Comparison of ENCODE assay signal across 25 cellular contexts in genomic region chr1:60251426-60251825, GRCh38.
"Had no signal": no experiment of that assay in that cellular context is flagged by ENCODE, and none has a peak within 500 bp of the region (broad histone marks: within the 10 kb centered on the region; RNA-seq: fewer than 3 reads in every experiment).

No MANE protein-coding gene starts in this region.

- H3K9me3 ChIP-seq: ovary, psoas muscle, right lobe of liver, sigmoid colon, suprapubic skin, testis, tibial artery, transverse colon, upper lobe of right lung, uterus had no signal

- DNase-seq: natural killer cell; occipital lobe; ovary; posterior cingulate gyrus; psoas muscle; right cardiac atrium; right lobe of liver; sigmoid colon; small intestine; stimulated activated CD4-positive, alpha-beta T cell treated with anti-CD3 and anti-CD28 coated beads, Interleukin-15, amount 100 ng/mL, for 24 hours; stimulated activated CD4-positive, alpha-beta T cell treated with anti-CD3 and anti-CD28 coated beads, Interleukin-2, amount 100 ng/mL, for 24 hours; stimulated activated CD4-positive, alpha-beta T cell treated with anti-CD3 and anti-CD28 coated beads, Interleukin-2, amount 100 ng/mL, for 48 hours; stimulated activated CD4-positive, alpha-beta T cell treated with anti-CD3 and anti-CD28 coated beads, Interleukin-4, amount 100 ng/mL, for 24 hours; stimulated activated naive B cell treated with anti-CD40 and anti-IgM and Interleukin-4, amounts not matched to agents 10 μg/mL and 1 μg/mL and 100 μg/mL, for 72 hours; stimulated activated naive CD4-positive, alpha-beta T cell treated with Interleukin-2 at 50 U/mL for 16 hours; stimulated activated naive CD8-positive, alpha-beta T cell treated with anti-CD3 and anti-CD28 coated beads, Interleukin-15, amount 100 ng/mL, for 72 hours; substantia nigra; testis; tibial artery; transverse colon; upper lobe of right lung; uterus had no signal

- H3K36me3 ChIP-seq: neural progenitor cell, ovary, right lobe of liver, sigmoid colon, suprapubic skin, tibial artery, transverse colon, upper lobe of right lung, uterus had no signal

- H3K4me3 ChIP-seq: neural progenitor cell, ovary, psoas muscle, right lobe of liver, sigmoid colon, suprapubic skin, testis, tibial artery, transverse colon, upper lobe of right lung, uterus had no signal

- H3K4me2 ChIP-seq: neural progenitor cell had no signal

- H3K27ac ChIP-seq: neural progenitor cell, ovary, parathyroid adenoma, psoas muscle, right lobe of liver, sigmoid colon, suprapubic skin, testis, tibial artery, transverse colon, upper lobe of right lung, uterus had no signal

- H3K27me3 ChIP-seq: neural progenitor cell, ovary, right lobe of liver, sigmoid colon, suprapubic skin, testis, tibial artery, transverse colon, upper lobe of right lung, uterus had no signal

- H3K4me1 ChIP-seq: neural progenitor cell, parathyroid adenoma, psoas muscle, right lobe of liver, sigmoid colon, suprapubic skin, testis, tibial artery, transverse colon, upper lobe of right lung, uterus had no signal

- FAIRE-seq: small intestine had no signal

- H2AFZ ChIP-seq: neural progenitor cell, parathyroid adenoma had no signal

- H3K79me2 ChIP-seq: parathyroid adenoma had no signal
